In the genomic region with DNA sequence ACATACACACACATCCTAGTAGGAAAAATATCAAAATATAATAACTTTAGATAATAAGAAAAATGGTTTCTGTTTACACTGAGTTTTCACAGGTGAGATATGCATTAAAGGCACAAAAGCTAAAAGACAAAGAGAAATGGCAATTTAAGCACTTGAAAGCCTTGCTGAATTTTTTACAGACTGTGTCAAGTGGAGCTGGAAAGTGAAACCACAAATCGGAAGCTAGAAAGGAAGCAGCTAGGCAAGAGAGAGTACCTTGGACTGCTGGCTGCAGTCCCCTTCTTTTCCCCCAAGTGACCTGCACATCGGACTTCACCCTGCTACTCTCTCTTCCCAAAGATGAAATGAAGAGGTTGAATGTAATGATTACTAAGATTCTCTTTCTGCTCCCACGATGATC, we compare ENCODE assay signal across 9 cellular contexts.
DNase-seq lines count a peak whose midpoint lies in the region; ATAC-seq, FAIRE-seq and TF ChIP-seq lines count a peak whose summit lies in the region.
"Had no signal": no experiment of that assay in that cellular context is flagged by ENCODE, and none has a peak within 500 bp of the region (broad histone marks: within the 10 kb centered on the region; RNA-seq: fewer than 3 reads in every experiment).

No MANE protein-coding gene starts in this region.

- H3K79me2 ChIP-seq in keratinocyte (ENCODE audit: control insufficient read depth, insufficient read depth, low read length): peaks cover 17% of the 10 kb centered on the region

- H3K9me1 ChIP-seq in keratinocyte (ENCODE audit: control insufficient read depth, extremely low read depth, insufficient read depth, low read length): no peaks in the 10 kb centered on the region

- H3K27me3 ChIP-seq in keratinocyte (ENCODE audit: control insufficient read depth, extremely low read depth, insufficient read depth, low read length) (no peaks in the 10 kb centered on the region), stomach smooth muscle (ENCODE audit: control insufficient read depth in 1 of 2, insufficient read depth in 2 of 2, low read length in 2 of 2) (no peaks in the 10 kb centered on the region), A673 (replicated peaks; ENCODE audit: insufficient read depth, low read depth, low read length, poor library complexity) (peaks cover 29% of the 10 kb centered on the region), stomach (no peaks in the 10 kb centered on the region)

- ATAC-seq in GM21423 (IDR thresholded peaks at IDR 0.05; ENCODE audit: unreplicated experiment): no peak

- H3K9me3 ChIP-seq in keratinocyte (ENCODE audit: control insufficient read depth, low read depth, low read length) (no peaks in the 10 kb centered on the region), stomach smooth muscle (ENCODE audit: control insufficient read depth in 2 of 2, low read length in 2 of 2) (no peaks in the 10 kb centered on the region), A673 (ENCODE audit: low read depth, low read length, poor library complexity, severe bottlenecking) (no peaks in the 10 kb centered on the region), stomach (no peaks in the 10 kb centered on the region)

- DNase-seq in NCI-H748 (lab: John Stamatoyannopoulos, UW; ENCODE audit: unreplicated experiment) (peak; percentile 9), NCI-H748 treated with DMSO at 0.1 percent for 48 hours (lab: John Stamatoyannopoulos, UW) (no peak), astrocyte of the spinal cord (ENCODE audit: low read depth, low spot score) (peak; percentile 52), keratinocyte (ENCODE audit: low read depth, low spot score) (no peak), A673 (ENCODE audit: low spot score) (no peak), stomach (no peak)
- DNase-seq: activated CD4-positive, alpha-beta T cell treated with anti-CD3 and anti-CD28 coated beads, Interleukin-2, amount 50 U/mL, for 48 hours had no signal

- no peaks in the 10 kb centered on the region for H4K20me1 ChIP-seq in keratinocyte (ENCODE audit: control insufficient read depth, extremely low read depth, insufficient read depth, low read length)

- no TSS peak for BruUV-seq in A673 (replicated peaks; lab: Mats Ljungman, UMichigan)

- WGBS in stomach, 5 donors: 30 to 47% (median 35%) methylated on average over 3 of the region's 3 CpGs

- no peak overlapping the region for H3K9ac ChIP-seq in keratinocyte (ENCODE audit: control insufficient read depth, extremely low read depth, insufficient read depth, low read length)
- H3K9ac ChIP-seq in stomach smooth muscle (ENCODE audit: low read length in 2 of 2): no peak overlapping the region

- H2AFZ ChIP-seq in keratinocyte (ENCODE audit: control insufficient read depth, low read length): no peak overlapping the region

- TF ChIP-seq CTCF in astrocyte of the spinal cord (IDR thresholded peaks at IDR 0.05; ENCODE audit: low read depth, low read length) (no peak), keratinocyte (optimal IDR thresholded peaks at IDR 0.05 in 1 of 3, IDR thresholded peaks at IDR 0.05 in 1 of 3, conservative IDR thresholded peaks at IDR 0.05 in 1 of 3; ENCODE audit: extremely low read depth in 1 of 3, insufficient read depth in 2 of 3, low read length in 3 of 3) (no peak), A673 (conservative IDR thresholded peaks at IDR 0.05; ENCODE audit: low read depth, low read length) (no peak), stomach (IDR thresholded peaks at IDR 0.05) (no peak)

- peak overlapping the region; percentile 36 for H3K4me2 ChIP-seq in keratinocyte (ENCODE audit: control insufficient read depth, extremely low read depth, insufficient read depth, low read depth, low read length)

- H3K27ac ChIP-seq in keratinocyte (ENCODE audit: control insufficient read depth, insufficient read depth, low read length) (no peak overlapping the region), stomach smooth muscle (ENCODE audit: low read length) (no peak overlapping the region), A673 (ENCODE audit: low read depth, low read length, poor library complexity, severe bottlenecking) (no peak overlapping the region), stomach (peak overlapping the region in 1 of 5 donors; percentile 11)

- H3K4me3 ChIP-seq in astrocyte of the spinal cord (ENCODE audit: low read depth, low read length): peak overlapping the region; percentile 10
- H3K4me3 ChIP-seq in keratinocyte (ENCODE audit: control insufficient read depth in 2 of 3, extremely low read depth in 1 of 3, insufficient read depth in 2 of 3, low read depth in 1 of 3, low read length in 3 of 3): no peak overlapping the region
- H3K4me3 ChIP-seq in stomach smooth muscle (ENCODE audit: low read length in 2 of 2): peak overlapping the region; percentile 41 to 59
- H3K4me3 ChIP-seq in A673 (ENCODE audit: low read depth, low read length, poor library complexity, severe bottlenecking): no peak overlapping the region
- H3K4me3 ChIP-seq in stomach: no peak overlapping the region

- H3K4me1 ChIP-seq in keratinocyte (ENCODE audit: control insufficient read depth, extremely low read depth, insufficient read depth, low read length) (peaks cover 12% of the 10 kb centered on the region), stomach smooth muscle (ENCODE audit: control insufficient read depth, insufficient read depth, low read length) (no peaks in the 10 kb centered on the region), A673 (ENCODE audit: insufficient read depth, low read length, poor library complexity, severe bottlenecking) (no peaks in the 10 kb centered on the region), stomach (peaks cover 0 to 12% (median 4%) of the 10 kb centered on the region in 4 donors)

- TF ChIP-seq POLR2A in stomach (IDR thresholded peaks at IDR 0.05): no peak

- POLR2A ChIA-PET in A673 (lab: Charles Lee; ENCODE audit: low non-redundant PET): no interaction called here

- CTCF ChIA-PET in A673 (lab: Charles Lee): no interaction called here

- H3K36me3 ChIP-seq in keratinocyte (ENCODE audit: control insufficient read depth in 2 of 2, extremely low read depth in 1 of 2, insufficient read depth in 2 of 2, low read length in 2 of 2): peaks cover 1 to 3% of the 10 kb centered on the region in 2 experiments
- H3K36me3 ChIP-seq in stomach smooth muscle (ENCODE audit: control insufficient read depth in 2 of 2, insufficient read depth in 2 of 2, low read length in 2 of 2): no peaks in the 10 kb centered on the region
- H3K36me3 ChIP-seq in A673 (ENCODE audit: insufficient read depth, low read length, poor library complexity, severe bottlenecking): no peaks in the 10 kb centered on the region
- H3K36me3 ChIP-seq in stomach: no peaks in the 10 kb centered on the region

- no peak for TF ChIP-seq EP300 in stomach (IDR thresholded peaks at IDR 0.05)

- in situ Hi-C loops in astrocyte of the spinal cord (cut with HindIII; ENCODE audit: low sequenced_read_pairs): no loop called here

- FAIRE-seq in keratinocyte (lab: Jason Lieb, UNC): no peak

- dilution Hi-C loops in keratinocyte (cut with MboI; ENCODE audit: extremely low pct_ligation_motif_present, low sequenced_read_pairs): no loop called here

- intact Hi-C loops in A673 (cut with micrococcal nuclease; ENCODE audit: unreplicated experiment) (no loop called here), stomach (cut with DNase I; ENCODE audit: low total_unique reads) (no loop called here)

Comparison
In these comparisons a context has a peak if more than half of its experiments do, and no peak if none do; other contexts are left out.
1. DNase-seq: peak in NCI-H748 (single experiment) and astrocyte of the spinal cord (single experiment); none in NCI-H748 treated with DMSO at 0.1 percent for 48 hours (single experiment), keratinocyte (single experiment), A673 (single experiment) and stomach (single experiment).
2. H3K4me3 ChIP-seq: peak in astrocyte of the spinal cord (single experiment) and stomach smooth muscle (2 of 2); none in keratinocyte (0 of 3), A673 (single experiment) and stomach (0 of 4).